14 cellular contexts compared by ENCODE assay signal in genomic region chr4:106541253-106541652, GRCh38.
DNase-seq lines count a peak whose midpoint lies in the region; ATAC-seq, FAIRE-seq and TF ChIP-seq lines count a peak whose summit lies in the region.
"Had no signal": no experiment of that assay in that cellular context is flagged by ENCODE, and none has a peak within 500 bp of the region (broad histone marks: within the 10 kb centered on the region; RNA-seq: fewer than 3 reads in every experiment).

No MANE protein-coding gene starts in this region.

- H3K27ac ChIP-seq in breast epithelium: no peak overlapping the region
- H3K27ac ChIP-seq: upper lobe of left lung had no signal

- TF ChIP-seq CTCF in MCF 10A (IDR thresholded peaks at IDR 0.05; ENCODE audit: unreplicated experiment) (no peak), breast epithelium (IDR thresholded peaks at IDR 0.05) (no peak)
- TF ChIP-seq CTCF in activated CD8-positive, alpha-beta T cell treated with anti-CD3 and anti-CD28 coated beads for 36 hours (IDR thresholded peaks at IDR 0.05): no peak

- H3K9me3 Mint-ChIP-seq in MCF 10A (ENCODE audit: unreplicated experiment): peaks cover 7% of the 10 kb centered on the region
- H3K9me3 Mint-ChIP-seq in activated CD8-positive, alpha-beta T cell treated with anti-CD3 and anti-CD28 coated beads for 36 hours: peaks cover 9% of the 10 kb centered on the region

- no peaks in the 10 kb centered on the region for H3K36me3 Mint-ChIP-seq in MCF 10A (ENCODE audit: insufficient read depth, unreplicated experiment)
- H3K36me3 Mint-ChIP-seq in activated CD8-positive, alpha-beta T cell treated with anti-CD3 and anti-CD28 coated beads for 36 hours (ENCODE audit: low read depth): no peaks in the 10 kb centered on the region

- peaks cover 4% of the 10 kb centered on the region for H3K36me3 ChIP-seq in breast epithelium
- no peaks in the 10 kb centered on the region for H3K36me3 ChIP-seq in adipocyte (ENCODE audit: control insufficient read depth, insufficient read depth, low read length, severe bottlenecking)
- H3K36me3 ChIP-seq: upper lobe of left lung had no signal

- TF ChIP-seq POLR2A in breast epithelium (IDR thresholded peaks at IDR 0.05): no peak

- H3K4me1 Mint-ChIP-seq in MCF 10A (ENCODE audit: insufficient read depth, unreplicated experiment): peaks cover 10% of the 10 kb centered on the region
- no peaks in the 10 kb centered on the region for H3K4me1 Mint-ChIP-seq in activated CD8-positive, alpha-beta T cell treated with anti-CD3 and anti-CD28 coated beads for 36 hours (ENCODE audit: low read depth)

- FAIRE-seq in urothelium cell line (lab: Jason Lieb, UNC): no peak
- FAIRE-seq: A204.1 had no signal

- H3K4me3 Mint-ChIP-seq in MCF 10A (ENCODE audit: unreplicated experiment): no peak overlapping the region
- no peak overlapping the region for H3K4me3 Mint-ChIP-seq in activated CD8-positive, alpha-beta T cell treated with anti-CD3 and anti-CD28 coated beads for 36 hours

- CTCF ChIA-PET in MCF 10A (lab: Yijun Ruan, JAX): interaction anchor here (0.6 kb wide), 2 partner anchors 212 to 226 kb away, joined by 3 to 5 read pairs; no protein-coding TSS in a partner anchor
- CTCF ChIA-PET in activated CD8-positive, alpha-beta T cell treated with anti-CD3 and anti-CD28 coated beads for 36 hours (lab: Charles Lee): no interaction called here

- H3K9me3 ChIP-seq in breast epithelium (no peaks in the 10 kb centered on the region), adipocyte (ENCODE audit: control insufficient read depth, low read length) (no peaks in the 10 kb centered on the region)

- POLR2A ChIA-PET in MCF 10A (lab: Yijun Ruan, JAX): no interaction called here
- POLR2A ChIA-PET in activated CD8-positive, alpha-beta T cell treated with anti-CD3 and anti-CD28 coated beads for 36 hours (lab: Charles Lee): no interaction called here

- no peak for ATAC-seq in HG03460 (IDR thresholded peaks at IDR 0.05; ENCODE audit: unreplicated experiment)
- ATAC-seq in activated CD8-positive, alpha-beta T cell treated with anti-CD3 and anti-CD28 coated beads for 36 hours: no peak

- no peak overlapping the region for H3K9ac ChIP-seq in adipocyte (ENCODE audit: low read length)

- DNase-seq in MCF 10A (ENCODE audit: unreplicated experiment): peak; percentile 27
- no peak for DNase-seq in breast epithelium (ENCODE audit: low spot score in 2 of 2)
- peak; percentile 71 for DNase-seq in adipocyte (ENCODE audit: low read depth)
- DNase-seq in fibroblast of the conjunctiva (ENCODE audit: low read depth): peak; percentile 24
- peak; percentile 31 for DNase-seq in urothelium cell line (ENCODE audit: low spot score)
- no peak for DNase-seq in activated CD8-positive, alpha-beta T cell treated with anti-CD3 and anti-CD28 coated beads for 36 hours
- no peak for DNase-seq in stimulated activated CD4-positive, alpha-beta T cell treated with anti-CD3 and anti-CD28 coated beads, Interleukin-1b, Interleukin-23, amount 100 ng/mL, for 48 hours
- DNase-seq: activated CD4-positive, alpha-beta T cell treated with anti-CD3 and anti-CD28 coated beads for 4 hours; activated T-cell treated with anti-CD3 and anti-CD28 coated beads, Interleukin-2, amount 50 U/mL, for 48 hours; anterior cingulate cortex; MM.1S; upper lobe of left lung had no signal

- intact Hi-C loops in MCF 10A (cut with micrococcal nuclease) (no loop called here), breast epithelium (cut with DNase I; ENCODE audit: low total_unique reads) (no loop called here)
- intact Hi-C loops in activated CD8-positive, alpha-beta T cell treated with anti-CD3 and anti-CD28 coated beads for 36 hours (cut with micrococcal nuclease): no loop called here

- BruUV-seq in MCF 10A (replicated peaks; lab: Mats Ljungman, UMichigan): no TSS peak

- no peaks in the 10 kb centered on the region for H3K27me3 Mint-ChIP-seq in MCF 10A (ENCODE audit: insufficient read depth, unreplicated experiment)
- peaks cover 2% of the 10 kb centered on the region for H3K27me3 Mint-ChIP-seq in activated CD8-positive, alpha-beta T cell treated with anti-CD3 and anti-CD28 coated beads for 36 hours

- H3K27me3 ChIP-seq in breast epithelium (no peaks in the 10 kb centered on the region), adipocyte (replicated peaks; ENCODE audit: control insufficient read depth, insufficient read depth, low read length) (no peaks in the 10 kb centered on the region)
- H3K27me3 ChIP-seq: upper lobe of left lung had no signal

- peak overlapping the region; percentile 1 for H3K27ac Mint-ChIP-seq in MCF 10A (ENCODE audit: low read depth, unreplicated experiment)
- H3K27ac Mint-ChIP-seq in activated CD8-positive, alpha-beta T cell treated with anti-CD3 and anti-CD28 coated beads for 36 hours: no peak overlapping the region

- H3K4me1 ChIP-seq in breast epithelium (no peaks in the 10 kb centered on the region), adipocyte (ENCODE audit: control insufficient read depth, insufficient read depth, low read length) (peaks cover 11% of the 10 kb centered on the region)
- H3K4me1 ChIP-seq: upper lobe of left lung had no signal

- H3K4me3 ChIP-seq in breast epithelium (no peak overlapping the region), adipocyte (ENCODE audit: low read length) (peak overlapping the region; percentile 58)
- H3K4me3 ChIP-seq: upper lobe of left lung had no signal

Comparison
In these comparisons a context has a peak if more than half of its experiments do, and no peak if none do; other contexts are left out.
1. DNase-seq: peak in MCF 10A (single experiment), adipocyte (single experiment), fibroblast of the conjunctiva (single experiment) and urothelium cell line (single experiment); none in breast epithelium (0 of 2), activated CD8-positive, alpha-beta T cell treated with anti-CD3 and anti-CD28 coated beads for 36 hours (single experiment) and stimulated activated CD4-positive, alpha-beta T cell treated with anti-CD3 and anti-CD28 coated beads, Interleukin-1b, Interleukin-23, amount 100 ng/mL, for 48 hours (single experiment).